Comparison of ENCODE assay signal across 8 cellular contexts in genomic region chr6:125154184-125155135, GRCh38. TPM values are rescaled to one million over a fixed set of nuclear protein-coding genes. Genes with fewer than 3 reads are reported as not detected.
A peak's percentile ranks its signal among the peaks of the same experiment; 100 is the strongest.
DNase-seq lines count a peak whose midpoint lies in the region; ATAC-seq, FAIRE-seq and TF ChIP-seq lines count a peak whose summit lies in the region.

No MANE protein-coding gene starts in this region.

- H2AFZ ChIP-seq in PC-9 = peak overlapping the region; percentile 91

- BruUV-seq in A673 (replicated peaks; lab: Mats Ljungman, UMichigan) (no TSS peak), PC-9 (replicated peaks; lab: Mats Ljungman, UMichigan) (TSS peak; percentile 61)

- peak; percentile 3 for ATAC-seq in GM18868 (IDR thresholded peaks at IDR 0.05; ENCODE audit: unreplicated experiment)
- ATAC-seq in HG02870 (IDR thresholded peaks at IDR 0.05; ENCODE audit: unreplicated experiment) = no peak

- DNase-seq in A673 (ENCODE audit: low spot score) (peak; percentile 26), PC-9 (peak; percentile 73 to 81), bronchial epithelial cell (ENCODE audit: low read depth) (peak; percentile 60), kidney epithelial cell (ENCODE audit: low read depth) (no peak), H4 (ENCODE audit: low spot score) (no peak)
- DNase-seq in stimulated activated CD4-positive, alpha-beta T cell treated with anti-CD3 and anti-CD28 coated beads, Interleukin-4, amount 100 ng/mL, for 1 hour = peak; percentile 36

- H3K9me3 ChIP-seq in A673 (ENCODE audit: low read depth, low read length, poor library complexity, severe bottlenecking) (no peaks in the 10 kb centered on the region), PC-9 (ENCODE audit: insufficient read depth, low read depth) (no peaks in the 10 kb centered on the region)

- H3K4me3 ChIP-seq in A673 (ENCODE audit: low read depth, low read length, poor library complexity, severe bottlenecking) (peak overlapping the region; percentile 55), PC-9 (peak overlapping the region; percentile 74), bronchial epithelial cell (ENCODE audit: low read depth, low read length) (peak overlapping the region; percentile 87), kidney epithelial cell (ENCODE audit: low read depth, low read length) (peak overlapping the region; percentile 63)

- no peaks in the 10 kb centered on the region for H4K20me1 ChIP-seq in PC-9 (ENCODE audit: insufficient read depth)

- H3K79me2 ChIP-seq in PC-9 (ENCODE audit: low read depth) = peaks cover 50% of the 10 kb centered on the region

- H3K4me2 ChIP-seq in PC-9 = peak overlapping the region; percentile 86

- H3K27me3 ChIP-seq in A673 (replicated peaks; ENCODE audit: insufficient read depth, low read depth, low read length, poor library complexity) = no peaks in the 10 kb centered on the region
- no peaks in the 10 kb centered on the region for H3K27me3 ChIP-seq in PC-9 (ENCODE audit: insufficient read depth, low read depth)
- no peaks in the 10 kb centered on the region for H3K27me3 ChIP-seq in bronchial epithelial cell (ENCODE audit: control insufficient read depth, insufficient read depth, low read length)
- H3K27me3 ChIP-seq in kidney epithelial cell (ENCODE audit: control insufficient read depth, insufficient read depth, low read length) = no peaks in the 10 kb centered on the region

- H3K27ac ChIP-seq in A673 (ENCODE audit: low read depth, low read length, poor library complexity, severe bottlenecking) (no peak overlapping the region), PC-9 (peak overlapping the region; percentile 63)

- CTCF ChIA-PET in A673 (lab: Charles Lee) (interaction anchor here (0.7 to 1.1 kb wide), 2 partner anchors 34 to 175 kb away, joined by 3 read pairs; no protein-coding TSS in a partner anchor), PC-9 (lab: Charles Lee) (interaction anchor here (0.7 to 1.2 kb wide), 2 partner anchors 9 to 87 kb away, joined by 4 read pairs; no protein-coding TSS in a partner anchor)

- TF ChIP-seq CTCF in A673 (conservative IDR thresholded peaks at IDR 0.05; ENCODE audit: low read depth, low read length) (peak; percentile 37; the same call in 1 of the 2 replicates), PC-9 (conservative IDR thresholded peaks at IDR 0.05) (peak; percentile 77), bronchial epithelial cell (IDR thresholded peaks at IDR 0.05; ENCODE audit: insufficient read depth, low read length, severe bottlenecking) (peak; percentile 60), kidney epithelial cell (IDR thresholded peaks at IDR 0.05; ENCODE audit: insufficient read depth, low read length, poor library complexity, severe bottlenecking) (peak; percentile 36)

- H3K36me3 ChIP-seq in A673 (ENCODE audit: insufficient read depth, low read length, poor library complexity, severe bottlenecking) = no peaks in the 10 kb centered on the region
- H3K36me3 ChIP-seq in PC-9 (ENCODE audit: low read depth) = peaks cover 10% of the 10 kb centered on the region
- H3K36me3 ChIP-seq in bronchial epithelial cell (ENCODE audit: control insufficient read depth, insufficient read depth, low read length) = no peaks in the 10 kb centered on the region
- H3K36me3 ChIP-seq in kidney epithelial cell (ENCODE audit: control insufficient read depth, insufficient read depth, low read length) = no peaks in the 10 kb centered on the region

- intact Hi-C loops in A673 (cut with micrococcal nuclease; ENCODE audit: unreplicated experiment) = loop anchor here (2.0 kb wide), 1 partner anchor 146 kb away; the partner anchor contains the start of gene HDDC2
- intact Hi-C loops in PC-9 (cut with micrococcal nuclease; ENCODE audit: unreplicated experiment) = loop anchor here (1.0 to 5.0 kb wide), 8 partner anchors 30 to 208 kb away; partner anchors contain the start of gene HDDC2

- H3K4me1 ChIP-seq in A673 (ENCODE audit: insufficient read depth, low read length, poor library complexity, severe bottlenecking) (peaks cover 5% of the 10 kb centered on the region), PC-9 (replicated peaks; ENCODE audit: insufficient read depth) (peaks cover 36% of the 10 kb centered on the region)

- no peak for FAIRE-seq in bronchial epithelial cell (lab: Jason Lieb, UNC)

- POLR2A ChIA-PET in A673 (lab: Charles Lee; ENCODE audit: low non-redundant PET) = no interaction called here
- POLR2A ChIA-PET in PC-9 (lab: Charles Lee; ENCODE audit: unreplicated experiment) = interaction anchor here (0.7 kb wide), 1 partner anchor 284 kb away, joined by 6 read pairs; no protein-coding TSS in a partner anchor

- peaks cover 7% of the 10 kb centered on the region; the same call in 1 of the 2 replicates for H3F3A ChIP-seq in PC-9 (ENCODE audit: insufficient read depth, low read depth)

- H3K9me2 ChIP-seq in PC-9 (ENCODE audit: insufficient read depth) = no peaks in the 10 kb centered on the region

RNA-seq across cellular contexts. Expression of gene TPD52L1, which starts 0.9 kb away (rescaled TPM):
- 2.0 and 5.4 TPM in 2 replicates for total RNA-seq in A673 (2021)
- 184 and 203 TPM in 2 replicates for total RNA-seq in PC-9 (2021)
- total RNA-seq in bronchial epithelial cell = 164 and 318 TPM in 2 replicates
- total RNA-seq in kidney epithelial cell = 57.7 and 63.3 TPM in 2 replicates
- 3.4 and 4.5 TPM in 2 replicates for total RNA-seq in H4 (2014; rRNA removed; shearing (Covaris generic))

Comparison
In these comparisons a context has a peak if more than half of its experiments do, and no peak if none do; other contexts are left out.
1. DNase-seq: peak in A673 (single experiment), PC-9 (2 of 2), bronchial epithelial cell (single experiment) and stimulated activated CD4-positive, alpha-beta T cell treated with anti-CD3 and anti-CD28 coated beads, Interleukin-4, amount 100 ng/mL, for 1 hour (single experiment); none in kidney epithelial cell (single experiment) and H4 (single experiment).
2. Peak in every context shown above with its lines, with median percentiles within 50 percentile points of each other: H3K4me3 ChIP-seq and CTCF ChIP-seq.